ENCODE assay signal across 22 cellular contexts in the genomic region with DNA sequence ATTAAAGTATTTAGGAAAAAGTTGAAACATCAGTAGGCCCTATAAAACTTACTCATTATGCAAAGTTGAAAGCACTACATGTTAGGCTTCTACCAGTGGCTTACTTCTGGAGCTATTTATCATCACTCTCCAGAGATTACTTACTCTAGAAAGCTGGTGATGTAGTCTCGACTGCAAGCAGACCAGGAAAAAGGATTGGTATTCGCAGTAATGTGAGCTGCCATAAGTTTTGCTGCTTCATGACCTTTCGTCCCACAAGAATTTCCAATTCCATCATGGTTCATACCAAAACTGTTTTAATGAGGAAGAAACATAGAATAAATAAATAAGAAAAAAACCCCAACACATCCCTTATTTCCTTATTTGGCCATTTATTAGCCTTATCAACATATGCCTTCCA.
DNase-seq lines count a peak whose midpoint lies in the region; TF ChIP-seq lines count a peak whose summit lies in the region.
"Had no signal": no experiment of that assay in that cellular context is flagged by ENCODE, and none has a peak within 500 bp of the region (broad histone marks: within the 10 kb centered on the region; RNA-seq: fewer than 3 reads in every experiment).

No MANE protein-coding gene starts in this region.

- H3K4me1 ChIP-seq in adipocyte (ENCODE audit: control insufficient read depth, insufficient read depth, low read length) = peaks cover 3% of the 10 kb centered on the region
- H3K4me1 ChIP-seq: suprapubic skin had no signal

- no peaks in the 10 kb centered on the region for H3K27me3 Mint-ChIP-seq in immature natural killer cell (ENCODE audit: low read depth in 3 of 3)
- H3K27me3 Mint-ChIP-seq: activated CD4-positive, alpha-beta T cell treated with anti-CD3 and anti-CD28 coated beads, Interleukin-2, amount 10 ng/mL, durations not matched to agents 7 days and 5 days; activated CD8-positive, alpha-beta memory T cell treated with anti-CD3 and anti-CD28 coated beads, Interleukin-2, amount 10 ng/mL, durations not matched to agents 7 days and 5 days; activated naive CD4-positive, alpha-beta T cell treated with anti-CD3 and anti-CD28 coated beads, Interleukin-2, amount 50 U/mL, for 24 hours; brain; memory B cell had no signal

- H3K9ac ChIP-seq in adipocyte (ENCODE audit: low read length) = no peak overlapping the region

- H3K4me1 Mint-ChIP-seq in immature natural killer cell = no peaks in the 10 kb centered on the region
- H3K4me1 Mint-ChIP-seq: activated CD4-positive, alpha-beta T cell treated with anti-CD3 and anti-CD28 coated beads, Interleukin-2, amount 10 ng/mL, durations not matched to agents 7 days and 5 days; activated CD8-positive, alpha-beta memory T cell treated with anti-CD3 and anti-CD28 coated beads, Interleukin-2, amount 10 ng/mL, durations not matched to agents 7 days and 5 days; activated naive CD4-positive, alpha-beta T cell treated with anti-CD3 and anti-CD28 coated beads, Interleukin-2, amount 50 U/mL, for 24 hours; brain; memory B cell; stimulated activated effector memory CD8-positive, alpha-beta T cell treated with anti-CD3 and anti-CD28 coated beads, Interleukin-12 subunit alpha, Interleukin-12 subunit beta, amount 100 ng/mL, for 72 hours had no signal

- no peaks in the 10 kb centered on the region for H3K9me3 Mint-ChIP-seq in immature natural killer cell
- H3K9me3 Mint-ChIP-seq: activated CD4-positive, alpha-beta T cell treated with anti-CD3 and anti-CD28 coated beads, Interleukin-2, amount 10 ng/mL, durations not matched to agents 7 days and 5 days; activated naive CD4-positive, alpha-beta T cell treated with anti-CD3 and anti-CD28 coated beads, Interleukin-2, amount 50 U/mL, for 24 hours; brain; memory B cell; stimulated activated effector memory CD8-positive, alpha-beta T cell treated with anti-CD3 and anti-CD28 coated beads, Interleukin-12 subunit alpha, Interleukin-12 subunit beta, amount 100 ng/mL, for 72 hours; T-helper 2 cell treated with Interferon-gamma antibody and Interleukin-4, amounts not matched to agents 5 μg/mL and 100 μg/mL, for 36 hours had no signal

- no peak overlapping the region for H3K4me3 Mint-ChIP-seq in immature natural killer cell
- H3K4me3 Mint-ChIP-seq: activated CD4-positive, alpha-beta T cell treated with anti-CD3 and anti-CD28 coated beads, Interleukin-2, amount 10 ng/mL, durations not matched to agents 7 days and 5 days; activated CD8-positive, alpha-beta memory T cell treated with anti-CD3 and anti-CD28 coated beads, Interleukin-2, amount 10 ng/mL, durations not matched to agents 7 days and 5 days; activated naive CD4-positive, alpha-beta T cell treated with anti-CD3 and anti-CD28 coated beads, Interleukin-2, amount 50 U/mL, for 24 hours; brain; memory B cell; stimulated activated effector memory CD8-positive, alpha-beta T cell treated with anti-CD3 and anti-CD28 coated beads, Interleukin-12 subunit alpha, Interleukin-12 subunit beta, amount 100 ng/mL, for 72 hours; T-helper 2 cell treated with Interferon-gamma antibody and Interleukin-4, amounts not matched to agents 5 μg/mL and 100 μg/mL, for 36 hours had no signal

- no peak overlapping the region for H3K4me3 ChIP-seq in adipocyte (ENCODE audit: low read length)
- H3K4me3 ChIP-seq: suprapubic skin had no signal

- no peaks in the 10 kb centered on the region for H3K27me3 ChIP-seq in adipocyte (replicated peaks; ENCODE audit: control insufficient read depth, insufficient read depth, low read length)
- H3K27me3 ChIP-seq: neutrophil, suprapubic skin had no signal

- no peaks in the 10 kb centered on the region for H3K36me3 ChIP-seq in adipocyte (ENCODE audit: control insufficient read depth, insufficient read depth, low read length, severe bottlenecking)
- H3K36me3 ChIP-seq: neutrophil, suprapubic skin had no signal

- no peak overlapping the region for H3K27ac Mint-ChIP-seq in immature natural killer cell
- H3K27ac Mint-ChIP-seq: activated CD4-positive, alpha-beta T cell treated with anti-CD3 and anti-CD28 coated beads, Interleukin-2, amount 10 ng/mL, durations not matched to agents 7 days and 5 days; activated CD8-positive, alpha-beta memory T cell treated with anti-CD3 and anti-CD28 coated beads, Interleukin-2, amount 10 ng/mL, durations not matched to agents 7 days and 5 days; activated naive CD4-positive, alpha-beta T cell treated with anti-CD3 and anti-CD28 coated beads, Interleukin-2, amount 50 U/mL, for 24 hours; brain; memory B cell; stimulated activated effector memory CD8-positive, alpha-beta T cell treated with anti-CD3 and anti-CD28 coated beads, Interleukin-12 subunit alpha, Interleukin-12 subunit beta, amount 100 ng/mL, for 72 hours; T-helper 2 cell treated with Interferon-gamma antibody and Interleukin-4, amounts not matched to agents 5 μg/mL and 100 μg/mL, for 36 hours had no signal

- H3K36me3 Mint-ChIP-seq in immature natural killer cell = no peaks in the 10 kb centered on the region
- H3K36me3 Mint-ChIP-seq: activated CD8-positive, alpha-beta memory T cell treated with anti-CD3 and anti-CD28 coated beads, Interleukin-2, amount 10 ng/mL, durations not matched to agents 7 days and 5 days; activated naive CD4-positive, alpha-beta T cell treated with anti-CD3 and anti-CD28 coated beads, Interleukin-2, amount 50 U/mL, for 24 hours; brain; stimulated activated effector memory CD8-positive, alpha-beta T cell treated with anti-CD3 and anti-CD28 coated beads, Interleukin-12 subunit alpha, Interleukin-12 subunit beta, amount 100 ng/mL, for 72 hours had no signal

- TF ChIP-seq CTCF in AG09319 (IDR thresholded peaks at IDR 0.05; ENCODE audit: low read depth, low read length) = no peak

- DNase-seq in AG09319 (ENCODE audit: extremely low read depth, low read depth) (peak; percentile 32), adipocyte (ENCODE audit: low read depth) (peak; percentile 57), fibroblast of gingiva (ENCODE audit: low read depth) (peak; percentile 80), non-pigmented ciliary epithelial cell (ENCODE audit: low read depth) (peak; percentile 83), NCI-H2171 (lab: John Stamatoyannopoulos, UW) (no peak), NCI-H1417 treated with DMSO at 0.1 percent for 48 hours (lab: John Stamatoyannopoulos, UW) (no peak), kidney glomerular epithelial cell (lab: John Stamatoyannopoulos, UW) (no peak), immature natural killer cell (no peak)
- DNase-seq: activated CD4-positive, alpha-beta T cell treated with anti-CD3 and anti-CD28 coated beads, Interleukin-2, amount 10 ng/mL, durations not matched to agents 7 days and 5 days; activated CD8-positive, alpha-beta memory T cell treated with anti-CD3 and anti-CD28 coated beads, Interleukin-2, amount 10 ng/mL, durations not matched to agents 7 days and 5 days; effector memory CD4-positive, alpha-beta T cell; erythroblast; head of caudate nucleus; NCI-H2081; NCI-H774 had no signal

- no peaks in the 10 kb centered on the region for H3K9me3 ChIP-seq in adipocyte (ENCODE audit: control insufficient read depth, low read length)
- H3K9me3 ChIP-seq: neutrophil, suprapubic skin had no signal

Comparison
In these comparisons a context has a peak if more than half of its experiments do, and no peak if none do; other contexts are left out.
1. DNase-seq: peak in AG09319 (single experiment), adipocyte (single experiment), fibroblast of gingiva (single experiment) and non-pigmented ciliary epithelial cell (single experiment); none in NCI-H2171 (single experiment), NCI-H1417 treated with DMSO at 0.1 percent for 48 hours (single experiment), kidney glomerular epithelial cell (single experiment) and immature natural killer cell (0 of 3).